1 cellular context compared by ENCODE assay signal in the genomic region with DNA sequence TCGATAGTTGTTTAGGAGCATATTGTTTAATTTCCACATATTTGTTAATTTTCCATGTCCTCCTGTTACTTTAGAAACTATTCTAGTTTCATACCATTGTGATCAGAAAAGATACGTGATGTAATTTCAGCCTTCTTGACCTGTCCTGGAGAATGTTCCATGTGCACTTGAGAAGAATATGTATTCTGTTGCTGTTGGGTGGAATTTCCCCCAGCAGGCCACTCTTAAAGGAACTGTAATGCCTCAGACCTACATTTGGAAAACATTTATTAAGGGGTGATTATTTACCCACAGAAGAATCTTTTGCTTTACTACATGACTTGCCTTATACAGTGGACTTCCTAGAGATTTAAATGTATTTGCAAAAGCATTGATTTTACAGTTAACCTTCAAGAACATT.
TF ChIP-seq lines count a peak whose summit lies in the region.

No MANE protein-coding gene starts in this region.

TF ChIP-seq in endothelial cell of umbilical vein, 7 proteins besides CTCF, POLR2A, EP300 and RAD21 (continued from another document):
- TF ChIP-seq JUN (IDR thresholded peaks at IDR 0.05; ENCODE audit: borderline replicate concordance, insufficient read depth, insufficient read length, low read depth) = no peak
- no peak for TF ChIP-seq GATA2 (IDR thresholded peaks at IDR 0.05; ENCODE audit: insufficient read depth, insufficient read length, low read depth, low read length)
- no peak for TF ChIP-seq POLR2AphosphoS5 (IDR thresholded peaks at IDR 0.05; ENCODE audit: insufficient read depth, low read depth, low read length)
- TF ChIP-seq FOS (IDR thresholded peaks at IDR 0.05; ENCODE audit: borderline replicate concordance, insufficient read depth, low read length) = no peak
TF ChIP-seq in endothelial cell of umbilical vein: peak in this region for 0.
